Comparison of ENCODE assay signal across 7 cellular contexts in the genomic region with DNA sequence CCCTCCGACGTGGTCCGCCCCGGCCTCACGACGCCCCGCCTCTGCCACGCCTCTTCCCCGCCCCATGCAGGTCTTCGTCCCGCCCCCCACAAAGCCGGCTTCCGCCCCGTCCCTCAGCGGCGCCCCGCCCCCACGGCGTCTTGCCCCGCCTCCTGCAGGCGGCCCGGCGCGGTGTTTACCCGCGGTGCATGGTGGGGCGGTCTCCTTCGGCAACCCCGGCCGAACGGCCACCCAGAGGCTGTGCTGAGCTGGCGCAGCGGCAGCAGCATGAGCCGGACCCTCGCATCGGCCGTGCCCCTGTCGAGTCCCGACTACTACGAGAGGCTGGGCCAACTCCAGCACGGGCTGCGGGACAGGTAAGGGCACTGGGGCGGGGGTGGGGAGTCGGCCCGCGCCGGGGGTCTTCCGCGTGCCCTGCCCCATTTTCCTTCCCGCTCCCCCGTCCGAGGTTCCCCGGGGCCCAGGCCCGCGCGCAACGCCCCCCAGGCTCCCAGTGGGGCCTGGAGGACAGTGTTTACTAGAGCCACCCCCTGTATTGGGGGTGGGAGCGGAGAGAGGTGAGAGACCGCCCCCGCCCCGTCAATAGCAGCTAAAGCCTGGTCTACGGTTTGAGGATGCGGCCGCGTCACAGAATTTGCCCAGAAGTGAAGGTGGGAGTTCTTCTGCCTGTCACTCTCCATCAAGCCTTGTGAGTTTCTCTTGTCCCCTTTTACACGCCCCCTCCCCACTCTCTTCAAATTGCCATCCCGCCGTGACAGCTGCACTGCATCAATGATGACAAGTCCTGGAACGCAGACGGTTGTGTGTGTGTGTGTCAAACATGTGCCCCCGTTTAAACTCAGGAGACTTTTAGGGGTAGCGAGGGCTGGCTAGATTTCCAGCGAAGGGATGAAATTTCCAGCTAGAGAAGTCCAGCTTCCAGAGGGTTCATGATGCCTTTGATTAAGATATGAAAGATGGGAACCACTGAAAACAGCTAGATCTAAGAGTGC. TPM values are rescaled to one million over a fixed set of nuclear protein-coding genes. Genes with fewer than 3 reads are reported as not detected.
DNase-seq lines count a peak whose midpoint lies in the region; ATAC-seq and FAIRE-seq lines count a peak whose summit lies in the region.

KIZ (plus strand) TSS at position 234 of the 992 bp plus-strand sequence; CDS start at position 268, 34 bp downstream.

- intact Hi-C loops in sciatic nerve (cut with DNase I) = no loop called here

- FAIRE-seq in GM18507 (lab: Jason Lieb, UNC) = peak; percentile 97

- DNase-seq in GM18507 (ENCODE audit: extremely low spot score, insufficient read length, low read depth) (peak; percentile 92), NCI-H2029 (lab: John Stamatoyannopoulos, UW) (peak; percentile 93), T-helper 22 cell (ENCODE audit: low read depth) (peak; percentile 90), astrocyte of the hippocampus (ENCODE audit: low read depth, low spot score) (peak; percentile 99), hippocampal formation (lab: John Stamatoyannopoulos, UW) (peak; percentile 94 to 96), sciatic nerve (ENCODE audit: low spot score) (peak; percentile 99)

- ATAC-seq in HG02981 (IDR thresholded peaks at IDR 0.05; ENCODE audit: unreplicated experiment) (peak; percentile 97), sciatic nerve (peak; percentile 99)

RNA-seq across cellular contexts. Expression of gene KIZ, which starts in this region (rescaled TPM):
- 39.2 TPM for total RNA-seq in sciatic nerve

Comparison
In these comparisons a context has a peak if more than half of its experiments do, and no peak if none do; other contexts are left out.
1. Peak in every context shown above with its lines: DNase-seq and ATAC-seq.